9 cellular contexts compared by ENCODE assay signal in the genomic region with DNA sequence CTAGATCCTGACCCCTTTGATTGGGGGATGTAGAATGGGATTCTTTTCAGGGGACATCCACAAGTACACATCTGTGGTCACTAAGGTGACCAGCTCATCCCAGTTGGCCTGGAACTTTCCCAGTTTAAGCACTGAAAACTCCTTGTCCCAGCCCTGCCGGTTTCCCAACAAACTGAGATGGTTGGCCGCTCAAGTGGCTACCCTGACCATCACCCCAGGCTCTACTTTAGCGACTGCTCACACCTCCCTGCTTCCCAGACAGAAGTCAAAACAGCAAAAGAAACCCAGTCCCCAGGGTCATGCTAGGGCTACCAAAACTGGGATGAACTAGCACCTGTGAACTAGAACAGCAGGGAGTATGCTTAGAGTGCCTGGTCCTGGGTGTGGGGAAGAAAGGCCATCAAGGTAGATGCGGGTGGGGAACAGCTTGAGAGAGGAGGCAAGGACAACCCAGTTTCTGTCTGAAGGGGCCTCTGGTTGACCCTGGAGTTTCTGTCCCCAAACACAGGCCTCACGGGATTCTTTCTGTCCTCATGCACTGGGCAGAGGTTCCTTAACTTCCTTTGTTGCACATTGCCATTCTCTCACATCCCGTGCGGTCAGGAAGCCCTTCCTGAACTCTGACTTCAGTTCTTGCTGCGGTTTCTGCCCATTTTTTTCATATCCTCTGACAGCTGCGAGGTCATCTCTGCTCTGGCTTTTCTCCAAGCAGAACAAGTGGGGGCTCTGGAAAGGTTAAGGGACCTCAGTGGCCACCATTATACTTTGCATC. TPM values are rescaled to one million over a fixed set of nuclear protein-coding genes. Genes with fewer than 3 reads are reported as not detected.
DNase-seq lines count a peak whose midpoint lies in the region; ATAC-seq and TF ChIP-seq lines count a peak whose summit lies in the region.
"Had no signal": no experiment of that assay in that cellular context is flagged by ENCODE, and none has a peak within 500 bp of the region (broad histone marks: within the 10 kb centered on the region; RNA-seq: fewer than 3 reads in every experiment).

No MANE protein-coding gene starts in this region.

- H3K27ac ChIP-seq in heart left ventricle: peak overlapping the region; percentile 55 to 92 (median 84)
- H3K27ac ChIP-seq in lower lobe of right lung: peak overlapping the region; percentile 92
- peak overlapping the region; percentile 87 for H3K27ac ChIP-seq in vagina

- TF ChIP-seq CTCF in heart left ventricle (IDR thresholded peaks at IDR 0.05) (no peak), lower lobe of right lung (IDR thresholded peaks at IDR 0.05) (no peak), vagina (IDR thresholded peaks at IDR 0.05) (no peak)

- peaks cover 4% of the 10 kb centered on the region for H3K27me3 Mint-ChIP-seq in activated T-helper 1 cell treated with anti-CD3 and anti-CD28 coated beads, Interleukin-12 subunit alpha, Interleukin-12 subunit beta, Interleukin-2, Interleukin-4 antibody, amounts not matched to agents 30 ng/mL and 10 ng/mL and 1 ng/mL, durations not matched to agents 14 hours and 24 hours and 36 hours (ENCODE audit: insufficient read depth)

- H3K9me3 ChIP-seq in heart left ventricle (no peaks in the 10 kb centered on the region), lower lobe of right lung (no peaks in the 10 kb centered on the region), vagina (no peaks in the 10 kb centered on the region)

- peak in 4 of 5 donors; percentile 60 to 64 (median 62) for DNase-seq in heart left ventricle
- no peak for DNase-seq in Right ventricle myocardium inferior (ENCODE audit: missing footprints)
- peak; percentile 40 for DNase-seq in activated T-helper 1 cell treated with anti-CD3 and anti-CD28 coated beads, Interleukin-12 subunit alpha, Interleukin-12 subunit beta, Interleukin-2, Interleukin-4 antibody, amounts not matched to agents 30 ng/mL and 10 ng/mL and 1 ng/mL, durations not matched to agents 14 hours and 24 hours and 36 hours (ENCODE audit: low spot score)
- DNase-seq in lower lobe of right lung: peak; percentile 62
- no peak for DNase-seq in vagina (ENCODE audit: extremely low spot score in 2 of 2)
- no peak for DNase-seq in HT-29 (ENCODE audit: low spot score)
- DNase-seq in T1000 (lab: John Stamatoyannopoulos, UW): no peak
- DNase-seq: HCEC 1CT had no signal

- peak overlapping the region; percentile 78 for H3K27ac Mint-ChIP-seq in activated T-helper 1 cell treated with anti-CD3 and anti-CD28 coated beads, Interleukin-12 subunit alpha, Interleukin-12 subunit beta, Interleukin-2, Interleukin-4 antibody, amounts not matched to agents 30 ng/mL and 10 ng/mL and 1 ng/mL, durations not matched to agents 14 hours and 24 hours and 36 hours

- H3K4me1 ChIP-seq in heart left ventricle (peaks cover 12 to 100% (median 61%) of the 10 kb centered on the region in 12 donors), lower lobe of right lung (peaks cover 86% of the 10 kb centered on the region), vagina (peaks cover 86% of the 10 kb centered on the region)

- H3K4me1 Mint-ChIP-seq in activated T-helper 1 cell treated with anti-CD3 and anti-CD28 coated beads, Interleukin-12 subunit alpha, Interleukin-12 subunit beta, Interleukin-2, Interleukin-4 antibody, amounts not matched to agents 30 ng/mL and 10 ng/mL and 1 ng/mL, durations not matched to agents 14 hours and 24 hours and 36 hours (ENCODE audit: low read depth): peaks cover 79% of the 10 kb centered on the region

- intact Hi-C loops in heart left ventricle (cut with DNase I) (loop anchor here in 1 of 10 donors (5.0 kb wide), 1 partner anchor 124 kb away; no protein-coding TSS in a partner anchor), Right ventricle myocardium inferior (cut with DNase I) (no loop called here), lower lobe of right lung (cut with DNase I) (no loop called here), vagina (cut with DNase I) (no loop called here)
- intact Hi-C loops in activated T-helper 1 cell treated with anti-CD3 and anti-CD28 coated beads, Interleukin-12 subunit alpha, Interleukin-12 subunit beta, Interleukin-2, Interleukin-4 antibody, amounts not matched to agents 30 ng/mL and 10 ng/mL and 1 ng/mL, durations not matched to agents 14 hours and 24 hours and 36 hours (cut with micrococcal nuclease): loop anchor here (2.0 kb wide), 2 partner anchors 14 to 20 kb away; partner anchors contain the start of genes DHRS1 and NOP9

- peaks cover 36% of the 10 kb centered on the region for H3K36me3 Mint-ChIP-seq in activated T-helper 1 cell treated with anti-CD3 and anti-CD28 coated beads, Interleukin-12 subunit alpha, Interleukin-12 subunit beta, Interleukin-2, Interleukin-4 antibody, amounts not matched to agents 30 ng/mL and 10 ng/mL and 1 ng/mL, durations not matched to agents 14 hours and 24 hours and 36 hours (ENCODE audit: low read depth)

- no peak for TF ChIP-seq POLR2A in heart left ventricle (IDR thresholded peaks at IDR 0.05)
- no peak for TF ChIP-seq POLR2A in vagina (IDR thresholded peaks at IDR 0.05)

- peak overlapping the region; percentile 85 for H3K4me3 Mint-ChIP-seq in activated T-helper 1 cell treated with anti-CD3 and anti-CD28 coated beads, Interleukin-12 subunit alpha, Interleukin-12 subunit beta, Interleukin-2, Interleukin-4 antibody, amounts not matched to agents 30 ng/mL and 10 ng/mL and 1 ng/mL, durations not matched to agents 14 hours and 24 hours and 36 hours

- peaks cover 0 to 12% (median 2%) of the 10 kb centered on the region in 9 donors for H3K27me3 ChIP-seq in heart left ventricle
- no peaks in the 10 kb centered on the region for H3K27me3 ChIP-seq in lower lobe of right lung (ENCODE audit: low read depth)
- no peaks in the 10 kb centered on the region for H3K27me3 ChIP-seq in vagina

- H3K9me3 Mint-ChIP-seq in activated T-helper 1 cell treated with anti-CD3 and anti-CD28 coated beads, Interleukin-12 subunit alpha, Interleukin-12 subunit beta, Interleukin-2, Interleukin-4 antibody, amounts not matched to agents 30 ng/mL and 10 ng/mL and 1 ng/mL, durations not matched to agents 14 hours and 24 hours and 36 hours: no peaks in the 10 kb centered on the region

- peak overlapping the region in 2 of 12 donors; percentile 9 to 70 for H3K4me3 ChIP-seq in heart left ventricle
- peak overlapping the region; percentile 73 for H3K4me3 ChIP-seq in lower lobe of right lung
- peak overlapping the region in 1 of 2 donors; percentile 58 for H3K4me3 ChIP-seq in vagina

- ATAC-seq in heart left ventricle (peak in 1 of 4 donors; percentile 51), Right ventricle myocardium inferior (no peak), lower lobe of right lung (no peak), HG03045 (IDR thresholded peaks at IDR 0.05; ENCODE audit: unreplicated experiment) (no peak)

- WGBS in heart left ventricle, 4 donors: 59 to 64% (median 63%) methylated on average over 9 of the region's 9 CpGs

- peaks cover 0 to under 1% (median 0%) of the 10 kb centered on the region in 9 donors for H3K36me3 ChIP-seq in heart left ventricle
- no peaks in the 10 kb centered on the region for H3K36me3 ChIP-seq in lower lobe of right lung
- H3K36me3 ChIP-seq in vagina: no peaks in the 10 kb centered on the region

RNA-seq across cellular contexts. Expression of gene LTB4R, which starts 1.6 kb away (rescaled TPM):
- total RNA-seq in heart left ventricle (1 to 10 TPM in 8 of 9 donors, under 1 TPM in 1; 0.92 to 8.8 (median 1.7) TPM), Right ventricle myocardium inferior (2.1 TPM), lower lobe of right lung (14.1 TPM), vagina (35.1 TPM)
- polyA plus RNA-seq in heart left ventricle: 1 to 10 TPM; 1.2 to 2.2 TPM
- 10.1 and 11.1 TPM in 2 replicates for total RNA-seq in activated T-helper 1 cell treated with anti-CD3 and anti-CD28 coated beads, Interleukin-12 subunit alpha, Interleukin-12 subunit beta, Interleukin-2, Interleukin-4 antibody, amounts not matched to agents 30 ng/mL and 10 ng/mL and 1 ng/mL, durations not matched to agents 14 hours and 24 hours and 36 hours
- total RNA-seq in HT-29 (2014; rRNA removed; shearing (Covaris generic)): 9.8 and 10.6 TPM in 2 replicates

RNA-seq across cellular contexts. Expression of gene LTB4R2, which starts 3.0 kb away (rescaled TPM):
- total RNA-seq in heart left ventricle (1 to 10 TPM in 7 of 9 donors, under 1 TPM in 2; 0.81 to 3.8 (median 1.6) TPM), Right ventricle myocardium inferior (0.57 TPM), lower lobe of right lung (5.9 TPM), vagina (66.5 TPM)
- under 1 TPM; 0.53 to 0.64 TPM for polyA plus RNA-seq in heart left ventricle
- total RNA-seq in activated T-helper 1 cell treated with anti-CD3 and anti-CD28 coated beads, Interleukin-12 subunit alpha, Interleukin-12 subunit beta, Interleukin-2, Interleukin-4 antibody, amounts not matched to agents 30 ng/mL and 10 ng/mL and 1 ng/mL, durations not matched to agents 14 hours and 24 hours and 36 hours: 8.9 and 10.3 TPM in 2 replicates
- total RNA-seq in HT-29 (2014; rRNA removed; shearing (Covaris generic)): 13.3 and 16.5 TPM in 2 replicates

RNA-seq across cellular contexts. Expression of gene CIDEB, which starts 5.1 kb away (rescaled TPM):
- total RNA-seq in heart left ventricle (10 to 100 TPM in 1 of 9 donors, 1 to 10 TPM in 8; 1.7 to 10.1 (median 3.0) TPM), Right ventricle myocardium inferior (4.3 TPM), lower lobe of right lung (16.4 TPM), vagina (16.0 TPM)
- 1 to 10 TPM; 2.6 to 3.2 TPM for polyA plus RNA-seq in heart left ventricle
- 18.1 and 18.7 TPM in 2 replicates for total RNA-seq in activated T-helper 1 cell treated with anti-CD3 and anti-CD28 coated beads, Interleukin-12 subunit alpha, Interleukin-12 subunit beta, Interleukin-2, Interleukin-4 antibody, amounts not matched to agents 30 ng/mL and 10 ng/mL and 1 ng/mL, durations not matched to agents 14 hours and 24 hours and 36 hours
- total RNA-seq in HT-29 (2014; rRNA removed; shearing (Covaris generic)): 0.31 and 2.3 TPM in 2 replicates

RNA-seq across cellular contexts. Expression of gene NOP9, which starts 13.3 kb away (rescaled TPM):
- total RNA-seq in heart left ventricle (10 to 100 TPM; 22.1 to 34.0 (median 27.8) TPM), Right ventricle myocardium inferior (23.0 TPM), lower lobe of right lung (22.0 TPM), vagina (13.8 TPM)
- polyA plus RNA-seq in heart left ventricle: 10 to 100 TPM; 13.5 to 29.8 TPM
- total RNA-seq in activated T-helper 1 cell treated with anti-CD3 and anti-CD28 coated beads, Interleukin-12 subunit alpha, Interleukin-12 subunit beta, Interleukin-2, Interleukin-4 antibody, amounts not matched to agents 30 ng/mL and 10 ng/mL and 1 ng/mL, durations not matched to agents 14 hours and 24 hours and 36 hours: 49.3 and 52.6 TPM in 2 replicates
- total RNA-seq in HT-29 (2014; rRNA removed; shearing (Covaris generic)): 26.8 and 27.7 TPM in 2 replicates

RNA-seq across cellular contexts. Expression of gene DHRS1, which starts 13.3 kb away (rescaled TPM):
- total RNA-seq in heart left ventricle (10 to 100 TPM in 6 of 9 donors, 1 to 10 TPM in 3; 6.3 to 18.1 (median 11.3) TPM), Right ventricle myocardium inferior (8.3 TPM), lower lobe of right lung (22.7 TPM), vagina (84.2 TPM)
- 10 to 100 TPM in 1 of 2 donors, 1 to 10 TPM in 1; 5.5 to 10.7 TPM for polyA plus RNA-seq in heart left ventricle
- 7.5 TPM in 2 replicates for total RNA-seq in activated T-helper 1 cell treated with anti-CD3 and anti-CD28 coated beads, Interleukin-12 subunit alpha, Interleukin-12 subunit beta, Interleukin-2, Interleukin-4 antibody, amounts not matched to agents 30 ng/mL and 10 ng/mL and 1 ng/mL, durations not matched to agents 14 hours and 24 hours and 36 hours
- 19.7 and 20.1 TPM in 2 replicates for total RNA-seq in HT-29 (2014; rRNA removed; shearing (Covaris generic))

Comparison
In these comparisons a context has a peak if more than half of its experiments do, and no peak if none do; other contexts are left out.
1. DNase-seq: peak in heart left ventricle (4 of 5), activated T-helper 1 cell treated with anti-CD3 and anti-CD28 coated beads, Interleukin-12 subunit alpha, Interleukin-12 subunit beta, Interleukin-2, Interleukin-4 antibody, amounts not matched to agents 30 ng/mL and 10 ng/mL and 1 ng/mL, durations not matched to agents 14 hours and 24 hours and 36 hours (single experiment) and lower lobe of right lung (single experiment); none in Right ventricle myocardium inferior (single experiment), vagina (0 of 2), HT-29 (single experiment) and T1000 (single experiment).
2. Peak in every context shown above with its lines, with median percentiles within 50 percentile points of each other: H3K27ac ChIP-seq.